14 cellular contexts compared by ENCODE assay signal in the genomic region with DNA sequence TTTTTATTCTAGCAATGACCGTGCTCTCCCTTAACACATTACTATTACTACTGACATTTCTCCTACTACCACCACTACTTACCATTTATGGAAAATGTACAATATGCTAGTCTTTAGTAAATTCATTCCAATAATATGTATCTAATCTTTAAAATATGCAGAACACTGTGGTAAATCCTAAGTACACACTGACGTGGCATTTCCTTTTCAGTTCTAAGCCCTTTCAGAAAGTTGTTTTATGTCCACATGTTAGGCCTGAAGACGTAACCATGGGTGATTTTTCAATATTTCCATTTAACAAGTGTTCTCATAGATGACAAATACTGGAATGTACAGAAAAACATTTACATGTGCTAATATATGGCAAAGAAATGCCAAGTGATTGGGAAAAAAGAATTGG.
DNase-seq lines count a peak whose midpoint lies in the region; TF ChIP-seq lines count a peak whose summit lies in the region.
"Had no signal": no experiment of that assay in that cellular context is flagged by ENCODE, and none has a peak within 500 bp of the region (broad histone marks: within the 10 kb centered on the region; RNA-seq: fewer than 3 reads in every experiment).

No MANE protein-coding gene starts in this region.

- no peaks in the 10 kb centered on the region for H3K9me3 ChIP-seq in uterus

- H3K27ac Mint-ChIP-seq in activated naive CD4-positive, alpha-beta T cell treated with anti-CD3 and anti-CD28 coated beads for 36 hours = no peak overlapping the region
- H3K27ac Mint-ChIP-seq: endodermal cell had no signal

- H3K27ac ChIP-seq in ACC112 (ENCODE audit: low read depth, low read length) (peak overlapping the region; percentile 99), uterus (no peak overlapping the region)

- H3K36me3 Mint-ChIP-seq in activated naive CD4-positive, alpha-beta T cell treated with anti-CD3 and anti-CD28 coated beads for 36 hours (ENCODE audit: low read depth) = no peaks in the 10 kb centered on the region

- CTCF ChIA-PET in activated naive CD4-positive, alpha-beta T cell treated with anti-CD3 and anti-CD28 coated beads for 36 hours (lab: Charles Lee) = no interaction called here

- no peaks in the 10 kb centered on the region for H3K79me2 ChIP-seq in ACC112 (ENCODE audit: control insufficient read depth, insufficient read depth, low read length, unreplicated experiment)

- no peak for TF ChIP-seq CTCF in astrocyte of the spinal cord (IDR thresholded peaks at IDR 0.05; ENCODE audit: low read depth, low read length)
- no peak for TF ChIP-seq CTCF in uterus (IDR thresholded peaks at IDR 0.05)

- peaks cover 38% of the 10 kb centered on the region for H3K4me1 ChIP-seq in ACC112 (ENCODE audit: control insufficient read depth, insufficient read depth, low read length, unreplicated experiment)
- no peaks in the 10 kb centered on the region for H3K4me1 ChIP-seq in uterus

- H3K4me3 ChIP-seq in ACC112 (ENCODE audit: low read depth, low read length) (peak overlapping the region; percentile 40; the same call in 1 of the 2 replicates), astrocyte of the spinal cord (ENCODE audit: low read depth, low read length) (no peak overlapping the region), uterus (no peak overlapping the region), H7 (ENCODE audit: insufficient read depth, low read depth, low read length) (no peak overlapping the region)
- H3K4me3 ChIP-seq: GM12878 had no signal

- no peak overlapping the region for H3K4me3 Mint-ChIP-seq in activated naive CD4-positive, alpha-beta T cell treated with anti-CD3 and anti-CD28 coated beads for 36 hours
- H3K4me3 Mint-ChIP-seq: endodermal cell had no signal

- peak overlapping the region; percentile 6 for H2AFZ ChIP-seq in ACC112 (ENCODE audit: low read length, unreplicated experiment)

- H3K36me3 ChIP-seq in ACC112 (ENCODE audit: insufficient read depth, low read length) (peaks cover under 1% of the 10 kb centered on the region; the same call in 1 of the 2 replicates), uterus (no peaks in the 10 kb centered on the region), H7 (replicated peaks; ENCODE audit: control insufficient read depth, insufficient read depth, low read length) (no peaks in the 10 kb centered on the region)

- intact Hi-C loops in uterus (cut with DNase I; ENCODE audit: low total_unique reads) = no loop called here
- intact Hi-C loops in activated naive CD4-positive, alpha-beta T cell treated with anti-CD3 and anti-CD28 coated beads for 36 hours (cut with micrococcal nuclease) = no loop called here

- H3K4me1 Mint-ChIP-seq in activated naive CD4-positive, alpha-beta T cell treated with anti-CD3 and anti-CD28 coated beads for 36 hours (ENCODE audit: low read depth) = no peaks in the 10 kb centered on the region
- H3K4me1 Mint-ChIP-seq: endodermal cell had no signal

- in situ Hi-C loops in astrocyte of the spinal cord (cut with HindIII; ENCODE audit: low sequenced_read_pairs) = no loop called here

- no peaks in the 10 kb centered on the region for H3K27me3 Mint-ChIP-seq in activated naive CD4-positive, alpha-beta T cell treated with anti-CD3 and anti-CD28 coated beads for 36 hours (ENCODE audit: low read depth)

- H3K9me3 Mint-ChIP-seq in activated naive CD4-positive, alpha-beta T cell treated with anti-CD3 and anti-CD28 coated beads for 36 hours = peaks cover 21% of the 10 kb centered on the region

- H3K27me3 ChIP-seq in ACC112 (ENCODE audit: insufficient read depth, low read length) (no peaks in the 10 kb centered on the region), uterus (no peaks in the 10 kb centered on the region), H7 (ENCODE audit: control insufficient read depth, insufficient read depth, low read length) (no peaks in the 10 kb centered on the region)

- DNase-seq in HS-5 (ENCODE audit: low read depth) (peak; percentile 97), astrocyte of the spinal cord (ENCODE audit: low read depth, low spot score) (peak; percentile 97), foreskin melanocyte (peak; percentile 33), uterus (no peak), H7 (no peak), SIG-M5 (lab: John Stamatoyannopoulos, UW) (no peak)
- no peak for DNase-seq in activated naive CD4-positive, alpha-beta T cell treated with anti-CD3 and anti-CD28 coated beads for 36 hours
- DNase-seq: ACHN; activated CD4-positive, alpha-beta T cell treated with anti-CD3 and anti-CD28 coated beads for 1 hour; activated T-cell treated with anti-CD3 and anti-CD28 coated beads, Interleukin-2, amount 50 U/mL, for 1 hour; endodermal cell; SW 1271 had no signal

- no peak for TF ChIP-seq POLR2A in uterus (IDR thresholded peaks at IDR 0.05)

Comparison
In these comparisons a context has a peak if more than half of its experiments do, and no peak if none do; other contexts are left out.
1. DNase-seq: peak in HS-5 (single experiment), astrocyte of the spinal cord (single experiment) and foreskin melanocyte (single experiment); none in uterus (0 of 2), H7 (single experiment), SIG-M5 (single experiment) and activated naive CD4-positive, alpha-beta T cell treated with anti-CD3 and anti-CD28 coated beads for 36 hours (single experiment).